ENCODE assay signal across 9 cellular contexts in genomic region chr1:42173155-42173933, GRCh38. TPM values are rescaled to one million over a fixed set of nuclear protein-coding genes. Genes with fewer than 3 reads are reported as not detected.
DNase-seq lines count a peak whose midpoint lies in the region; ATAC-seq and TF ChIP-seq lines count a peak whose summit lies in the region.
"Had no signal": no experiment of that assay in that cellular context is flagged by ENCODE, and none has a peak within 500 bp of the region (broad histone marks: within the 10 kb centered on the region; RNA-seq: fewer than 3 reads in every experiment).

No MANE protein-coding gene starts in this region.

- no peak overlapping the region for H3K27ac Mint-ChIP-seq in activated CD8-positive, alpha-beta T cell treated with anti-CD3 and anti-CD28 coated beads for 36 hours
- peak overlapping the region in 1 of 2 donors; percentile 62 for H3K27ac Mint-ChIP-seq in effector memory CD8-positive, alpha-beta T cell
- no peak overlapping the region for H3K27ac Mint-ChIP-seq in memory B cell

- no peak overlapping the region for H3K9ac ChIP-seq in GM23248

- peak; percentile 92 for ATAC-seq in activated CD8-positive, alpha-beta T cell treated with anti-CD3 and anti-CD28 coated beads for 36 hours
- peak; percentile 74 for ATAC-seq in effector memory CD8-positive, alpha-beta T cell (replicated peaks)
- peak; percentile 71 for ATAC-seq in memory B cell (ENCODE audit: low read depth)
- ATAC-seq in HG03520 (IDR thresholded peaks at IDR 0.05; ENCODE audit: unreplicated experiment): no peak

- peak; percentile 98 for TF ChIP-seq CTCF in AG04450 (IDR thresholded peaks at IDR 0.05; ENCODE audit: low read depth, low read length)
- peak; percentile 91 for TF ChIP-seq CTCF in activated CD8-positive, alpha-beta T cell treated with anti-CD3 and anti-CD28 coated beads for 36 hours (IDR thresholded peaks at IDR 0.05)

- 30 to 33% methylated on average over 9 of the region's 9 CpGs for WGBS in GM23248 (ENCODE audit: low coverage in 1 of 2, low lambda C conversion rate in 2 of 2, missing lambda C conversion rate in 2 of 2), 2 experiments

- intact Hi-C loops in activated CD8-positive, alpha-beta T cell treated with anti-CD3 and anti-CD28 coated beads for 36 hours (cut with micrococcal nuclease): no loop called here

- H3K27me3 Mint-ChIP-seq in activated CD8-positive, alpha-beta T cell treated with anti-CD3 and anti-CD28 coated beads for 36 hours: no peaks in the 10 kb centered on the region
- peaks cover 2 to 7% of the 10 kb centered on the region in 2 donors for H3K27me3 Mint-ChIP-seq in effector memory CD8-positive, alpha-beta T cell
- no peaks in the 10 kb centered on the region for H3K27me3 Mint-ChIP-seq in memory B cell

- DNase-seq in AG04450 (ENCODE audit: low read depth, low spot score): no peak
- peak; percentile 55 for DNase-seq in GM23248
- DNase-seq in NCI-H82 treated with DMSO at 0.1 percent for 48 hours (lab: John Stamatoyannopoulos, UW; ENCODE audit: unreplicated experiment): peak; percentile 61
- peak; percentile 72 for DNase-seq in activated CD8-positive, alpha-beta T cell treated with anti-CD3 and anti-CD28 coated beads for 36 hours
- peak; percentile 54 to 65 (median 61) for DNase-seq in effector memory CD8-positive, alpha-beta T cell
- DNase-seq in memory B cell (ENCODE audit: low spot score in 2 of 2): peak; percentile 63 to 70
- DNase-seq in stimulated activated CD8-positive, alpha-beta memory T cell treated with anti-CD3 and anti-CD28 coated beads, Interleukin-15, amount 100 ng/mL, for 48 hours (ENCODE audit: low read depth in 2 of 2): peak; percentile 22 to 30

- no peak overlapping the region for H3K4me2 ChIP-seq in GM23248 (ENCODE audit: unreplicated experiment)

- H4K20me1 ChIP-seq in GM23248 (ENCODE audit: insufficient read depth): no peaks in the 10 kb centered on the region

- no peaks in the 10 kb centered on the region for H3K36me3 ChIP-seq in GM23248 (ENCODE audit: low read depth)

- no peaks in the 10 kb centered on the region for H3K79me2 ChIP-seq in GM23248 (ENCODE audit: insufficient read depth)

- H3K36me3 Mint-ChIP-seq in activated CD8-positive, alpha-beta T cell treated with anti-CD3 and anti-CD28 coated beads for 36 hours (ENCODE audit: low read depth): peaks cover 2% of the 10 kb centered on the region
- peaks cover 10% of the 10 kb centered on the region for H3K36me3 Mint-ChIP-seq in effector memory CD8-positive, alpha-beta T cell (ENCODE audit: insufficient read depth)
- peaks cover 2% of the 10 kb centered on the region for H3K36me3 Mint-ChIP-seq in memory B cell

- H3K9me3 ChIP-seq in AG04450 (ENCODE audit: control insufficient read depth, insufficient read depth, low read length) (no peaks in the 10 kb centered on the region), GM23248 (ENCODE audit: low read depth) (no peaks in the 10 kb centered on the region)

- H3K27ac ChIP-seq in AG04450 (ENCODE audit: low read depth, low read length): no peak overlapping the region
- H3K27ac ChIP-seq in GM23248: no peak overlapping the region

- POLR2A ChIA-PET in AG04450 (lab: Yijun Ruan, JAX): interaction anchor here (0.6 kb wide), 1 partner anchor 14 kb away, joined by 3 read pairs; no protein-coding TSS in a partner anchor
- POLR2A ChIA-PET in activated CD8-positive, alpha-beta T cell treated with anti-CD3 and anti-CD28 coated beads for 36 hours (lab: Charles Lee): interaction anchor here (1.2 to 1.4 kb wide), 2 partner anchors 11 to 12 kb away, joined by 3 to 4 read pairs; no protein-coding TSS in a partner anchor

- H3K9me3 Mint-ChIP-seq in activated CD8-positive, alpha-beta T cell treated with anti-CD3 and anti-CD28 coated beads for 36 hours: no peaks in the 10 kb centered on the region
- no peaks in the 10 kb centered on the region for H3K9me3 Mint-ChIP-seq in effector memory CD8-positive, alpha-beta T cell
- no peaks in the 10 kb centered on the region for H3K9me3 Mint-ChIP-seq in memory B cell

- no peaks in the 10 kb centered on the region for H3K4me1 Mint-ChIP-seq in activated CD8-positive, alpha-beta T cell treated with anti-CD3 and anti-CD28 coated beads for 36 hours (ENCODE audit: low read depth)
- peaks cover 0 to 3% of the 10 kb centered on the region in 2 donors for H3K4me1 Mint-ChIP-seq in effector memory CD8-positive, alpha-beta T cell (ENCODE audit: low read depth in 2 of 2)
- H3K4me1 Mint-ChIP-seq in memory B cell: no peaks in the 10 kb centered on the region

- H3K27me3 ChIP-seq in AG04450 (ENCODE audit: control insufficient read depth, insufficient read depth, low read length): no peaks in the 10 kb centered on the region
- H3K27me3 ChIP-seq in GM23248 (replicated peaks; ENCODE audit: insufficient read depth): no peaks in the 10 kb centered on the region

- peaks cover 32% of the 10 kb centered on the region for H3F3A ChIP-seq in GM23248 (ENCODE audit: insufficient read depth)

- H3K4me3 Mint-ChIP-seq in activated CD8-positive, alpha-beta T cell treated with anti-CD3 and anti-CD28 coated beads for 36 hours: no peak overlapping the region
- no peak overlapping the region for H3K4me3 Mint-ChIP-seq in effector memory CD8-positive, alpha-beta T cell
- H3K4me3 Mint-ChIP-seq in memory B cell: no peak overlapping the region

- peaks cover 23% of the 10 kb centered on the region for H3K4me1 ChIP-seq in GM23248 (ENCODE audit: insufficient read depth)

- H3K9me2 ChIP-seq in GM23248 (ENCODE audit: insufficient read depth): no peaks in the 10 kb centered on the region

- CTCF ChIA-PET in AG04450 (lab: Charles Lee): interaction anchor here (0.6 to 3.2 kb wide), 86 partner anchors 8 to 695 kb away, joined by 3 to 35 read pairs (median 4); partner anchors contain the start of genes C1orf50, CCDC30, GUCA2A and P3H1
- CTCF ChIA-PET in activated CD8-positive, alpha-beta T cell treated with anti-CD3 and anti-CD28 coated beads for 36 hours (lab: Charles Lee): interaction anchor here (0.5 to 5.0 kb wide), 71 partner anchors 10 to 728 kb away, joined by 3 to 53 read pairs (median 4); partner anchors contain the start of genes CCDC30, GUCA2A and GUCA2B

- H3K4me3 ChIP-seq in AG04450 (ENCODE audit: low read depth, low read length) (no peak overlapping the region), GM23248 (no peak overlapping the region)

- H2AFZ ChIP-seq in GM23248: no peak overlapping the region

- in situ Hi-C loops in GM23248 (cut with MboI): no loop called here

RNA-seq across cellular contexts. Expression of gene GUCA2A, which starts 8.8 kb away (rescaled TPM):
- polyA plus RNA-seq in AG04450 (2011; rRNA removed): not detected in 2 replicates
- polyA minus RNA-seq in AG04450 (2011; rRNA and poly(A)+ RNA removed): not detected in 2 replicates
- total RNA-seq in GM23248 (2014; rRNA removed; shearing (Covaris generic)): not detected in 2 replicates
- polyA plus RNA-seq in GM23248 (2016; fragmentation: Nextera tagmentation; extraction: Ambion mirVana): not detected in 2 replicates
- total RNA-seq in activated CD8-positive, alpha-beta T cell treated with anti-CD3 and anti-CD28 coated beads for 36 hours: not detected
- total RNA-seq: temporal lobe had no signal

RNA-seq across cellular contexts. Expression of gene GUCA2B, which starts 20.1 kb away (rescaled TPM):
- polyA plus RNA-seq in AG04450 (2011; rRNA removed) (not detected in 2 replicates), GM23248 (2016; fragmentation: Nextera tagmentation; extraction: Ambion mirVana) (not detected in 2 replicates)
- not detected in 2 replicates for polyA minus RNA-seq in AG04450 (2011; rRNA and poly(A)+ RNA removed)
- not detected in 2 replicates for total RNA-seq in GM23248 (2014; rRNA removed; shearing (Covaris generic))
- not detected for total RNA-seq in activated CD8-positive, alpha-beta T cell treated with anti-CD3 and anti-CD28 coated beads for 36 hours
- total RNA-seq: temporal lobe had no signal
